ENCODE assay signal across 8 cellular contexts in the genomic region with DNA sequence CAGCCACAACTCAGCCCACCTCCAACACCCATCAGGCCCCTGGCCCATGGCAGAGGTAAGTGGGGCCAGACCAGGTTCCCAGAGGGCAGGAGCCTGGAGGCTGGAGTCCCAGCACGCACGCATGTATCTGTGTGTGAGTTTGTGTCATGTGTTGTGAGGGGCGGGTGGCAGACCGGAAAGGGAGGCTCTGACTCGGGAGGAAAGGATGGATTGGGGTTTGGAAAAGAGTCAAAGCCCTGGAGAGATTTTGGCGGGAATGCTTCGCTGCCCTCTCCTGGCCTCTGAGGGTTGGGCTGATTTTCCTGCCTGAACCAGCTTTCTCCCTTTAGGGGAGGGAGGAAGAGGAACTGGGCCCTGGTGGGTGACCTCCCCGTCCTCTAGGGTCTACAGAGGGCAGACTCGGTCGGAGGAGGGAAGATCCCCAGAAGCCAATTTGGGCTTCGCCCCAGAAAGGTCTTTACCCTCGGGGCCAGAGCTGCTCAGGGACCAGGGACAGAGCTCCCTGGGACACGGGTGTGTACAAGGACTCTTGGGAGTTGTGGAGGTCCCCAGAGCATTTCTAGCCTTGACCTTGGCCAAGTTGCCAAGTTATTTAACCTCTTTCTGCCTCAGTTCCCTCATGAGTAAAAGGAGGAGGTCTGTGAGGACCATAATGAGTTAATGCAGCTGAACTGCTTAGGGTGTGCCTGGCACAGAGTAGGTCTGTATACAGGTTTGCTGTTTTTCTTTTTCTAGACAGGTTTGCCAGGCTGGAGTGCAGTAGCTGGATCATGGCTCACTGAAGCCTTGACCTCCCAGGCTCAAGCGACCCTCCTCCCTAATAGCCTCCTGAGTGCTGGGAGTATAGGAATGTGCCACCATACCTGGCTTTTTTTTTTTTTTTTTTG. TPM values are rescaled to one million over a fixed set of nuclear protein-coding genes. Genes with fewer than 3 reads are reported as not detected.
DNase-seq lines count a peak whose midpoint lies in the region; ATAC-seq and TF ChIP-seq lines count a peak whose summit lies in the region.

No MANE protein-coding gene starts in this region.

- CTCF ChIA-PET in HEK293 (lab: Yijun Ruan, JAX): interaction anchor here (0.6 to 11.8 kb wide), 9 partner anchors 10 to 343 kb away, joined by 3 to 189 read pairs (median 4); a partner anchor contains a TSS
- CTCF ChIA-PET in RWPE1 (lab: Yijun Ruan, JAX): interaction anchor here (0.6 to 2.4 kb wide), 8 partner anchors 14 to 348 kb away, joined by 3 to 8 read pairs (median 4); a partner anchor contains a TSS
- CTCF ChIA-PET in CD4-positive, alpha-beta memory T cell (lab: Charles Lee; ENCODE audit: partially characterized antibody): interaction anchor here (1.6 to 3.0 kb wide), 3 partner anchors 21 to 27 kb away, joined by 9 to 13 read pairs (median 11); a partner anchor contains a TSS

- peaks cover 0 to 5% of the 10 kb centered on the region in 2 donors for H3K36me3 Mint-ChIP-seq in CD4-positive, alpha-beta memory T cell

- no peaks in the 10 kb centered on the region for H3K9me3 Mint-ChIP-seq in CD4-positive, alpha-beta memory T cell

- POLR2A ChIA-PET in HEK293 (lab: Yijun Ruan, JAX) (interaction anchor here (0.7 to 2.2 kb wide), 7 partner anchors 15 to 199 kb away, joined by 3 to 16 read pairs (median 4); a partner anchor contains a TSS), RWPE1 (lab: Yijun Ruan, JAX; ENCODE audit: low non-redundant PET) (interaction anchor here (0.9 to 1.4 kb wide), 4 partner anchors 11 to 24 kb away, joined by 3 to 7 read pairs (median 4); a partner anchor contains a TSS)
- POLR2A ChIA-PET in CD4-positive, alpha-beta memory T cell (lab: Charles Lee; ENCODE audit: partially characterized antibody): interaction anchor here (1.3 kb wide), 1 partner anchor 22 kb away, joined by 7 read pairs; a partner anchor contains a TSS

- H3K4me1 ChIP-seq in HEK293 (ENCODE audit: control insufficient read depth, insufficient read depth, low read length) (no peaks in the 10 kb centered on the region; the same call in 1 of the 2 replicates), gastrocnemius medialis (peaks cover 26 to 32% of the 10 kb centered on the region in 2 donors)
- H3K4me1 ChIP-seq in CD4-positive, alpha-beta memory T cell (ENCODE audit: insufficient read depth, low read length): peaks cover 12% of the 10 kb centered on the region

- peak; percentile 75 for DNase-seq in AG09319 (ENCODE audit: extremely low read depth, low read depth)
- DNase-seq in RWPE1 (ENCODE audit: low spot score): peak; percentile 88
- peak; percentile 80 for DNase-seq in fibroblast of pulmonary artery (ENCODE audit: low read depth)
- DNase-seq in gastrocnemius medialis: peak in 1 of 2 donors; percentile 46
- no peak for DNase-seq in CD4-positive, alpha-beta memory T cell
- no peak for DNase-seq in middle frontal gyrus (ENCODE audit: extremely low spot score, low spot score)

- no peak overlapping the region for H3K4me3 Mint-ChIP-seq in CD4-positive, alpha-beta memory T cell

- H3K27me3 Mint-ChIP-seq in CD4-positive, alpha-beta memory T cell: peaks cover 3 to 7% of the 10 kb centered on the region in 2 donors

- H3K9me3 ChIP-seq in HEK293 (ENCODE audit: control insufficient read depth, insufficient read depth, low read depth, low read length): no peaks in the 10 kb centered on the region
- H3K9me3 ChIP-seq in gastrocnemius medialis: no peaks in the 10 kb centered on the region
- no peaks in the 10 kb centered on the region for H3K9me3 ChIP-seq in CD4-positive, alpha-beta memory T cell (ENCODE audit: control insufficient read depth in 1 of 2, low read length in 2 of 2)

- in situ Hi-C loops in gastrocnemius medialis (cut with MboI; ENCODE audit: low sequenced_read_pairs in 4 of 4): no loop called here

- peak in 1 of 2 donors; percentile 11 for TF ChIP-seq POLR2A in gastrocnemius medialis (IDR thresholded peaks at IDR 0.05)

- H3K36me3 ChIP-seq in HEK293 (ENCODE audit: control insufficient read depth in 2 of 2, insufficient read depth in 1 of 2, low read length in 2 of 2) (no peaks in the 10 kb centered on the region), gastrocnemius medialis (no peaks in the 10 kb centered on the region)
- H3K36me3 ChIP-seq in CD4-positive, alpha-beta memory T cell (ENCODE audit: insufficient read depth, low read length): no peaks in the 10 kb centered on the region

- peaks cover 11 to 30% (median 20%) of the 10 kb centered on the region in 4 donors for H3K4me1 Mint-ChIP-seq in CD4-positive, alpha-beta memory T cell

- H3K27ac ChIP-seq in HEK293 (ENCODE audit: extremely low read depth, low read depth, low read length) (no peak overlapping the region), RWPE1 (peak overlapping the region; percentile 93), gastrocnemius medialis (peak overlapping the region in 2 of 4 donors; percentile 8 to 38)
- no peak overlapping the region for H3K27ac ChIP-seq in CD4-positive, alpha-beta memory T cell (ENCODE audit: low read depth, low read length)

- no peak overlapping the region for H3K27ac Mint-ChIP-seq in CD4-positive, alpha-beta memory T cell

- no peak overlapping the region for H3K4me3 ChIP-seq in HEK293 (ENCODE audit: low read depth, low read length)
- no peak overlapping the region for H3K4me3 ChIP-seq in fibroblast of pulmonary artery (replicated peaks; ENCODE audit: low read depth, low read length)
- H3K4me3 ChIP-seq in gastrocnemius medialis: no peak overlapping the region
- no peak overlapping the region for H3K4me3 ChIP-seq in CD4-positive, alpha-beta memory T cell (ENCODE audit: low read length in 2 of 2)

- intact Hi-C loops in gastrocnemius medialis (cut with DNase I; ENCODE audit: low total_unique reads): loop anchor here (10.0 kb wide), 1 partner anchor 463 kb away; a partner anchor contains a TSS
- intact Hi-C loops in CD4-positive, alpha-beta memory T cell (cut with micrococcal nuclease): no loop called here

- ATAC-seq in gastrocnemius medialis (no peak), HG02798 (IDR thresholded peaks at IDR 0.05; ENCODE audit: poor library complexity, unreplicated experiment) (no peak)

- H3K27me3 ChIP-seq in gastrocnemius medialis: peaks cover 0 to 6% (median 3%) of the 10 kb centered on the region in 3 donors
- H3K27me3 ChIP-seq in CD4-positive, alpha-beta memory T cell (ENCODE audit: insufficient read depth, low read length): no peaks in the 10 kb centered on the region

- TF ChIP-seq CTCF in AG09319 (IDR thresholded peaks at IDR 0.05; ENCODE audit: low read depth, low read length) (peak; percentile 50), HEK293 (tag by site-specific recombination; IDR thresholded peaks at IDR 0.05) (no peak; the same call in 1 of the 2 replicates), RWPE1 (conservative IDR thresholded peaks at IDR 0.05; ENCODE audit: low read depth) (peak; percentile 67), fibroblast of pulmonary artery (IDR thresholded peaks at IDR 0.05; ENCODE audit: low read length, missing control alignments) (peak; percentile 30), gastrocnemius medialis (IDR thresholded peaks at IDR 0.05 in 4 of 5, conservative IDR thresholded peaks at IDR 0.05 in 1 of 5) (peak in 4 of 5 experiments; percentile 17 to 40 (median 27))

TF ChIP-seq in HEK293, 187 proteins besides CTCF, POLR2A, EP300 and RAD21 (continues in another document):
- TF ChIP-seq GLIS2 (tag by site-specific recombination; IDR thresholded peaks at IDR 0.05): 0 out of 2 replicates have a peak, but pooled peaks have one; percentile 27
- TF ChIP-seq, protein P1, sequence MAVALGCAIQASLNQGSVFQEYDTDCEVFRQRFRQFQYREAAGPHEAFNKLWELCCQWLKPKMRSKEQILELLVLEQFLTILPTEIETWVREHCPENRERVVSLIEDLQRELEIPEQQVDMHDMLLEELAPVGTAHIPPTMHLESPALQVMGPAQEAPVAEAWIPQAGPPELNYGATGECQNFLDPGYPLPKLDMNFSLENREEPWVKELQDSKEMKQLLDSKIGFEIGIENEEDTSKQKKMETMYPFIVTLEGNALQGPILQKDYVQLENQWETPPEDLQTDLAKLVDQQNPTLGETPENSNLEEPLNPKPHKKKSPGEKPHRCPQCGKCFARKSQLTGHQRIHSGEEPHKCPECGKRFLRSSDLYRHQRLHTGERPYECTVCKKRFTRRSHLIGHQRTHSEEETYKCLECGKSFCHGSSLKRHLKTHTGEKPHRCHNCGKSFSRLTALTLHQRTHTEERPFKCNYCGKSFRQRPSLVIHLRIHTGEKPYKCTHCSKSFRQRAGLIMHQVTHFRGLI (tag by site-specific recombination; IDR thresholded peaks at IDR 0.05): peak; percentile 57

RNA-seq across cellular contexts. Expression of a gene that starts 6.9 kb away (rescaled TPM):
- 10 to 100 TPM; 20.8 to 30.7 (median 23.9) TPM for total RNA-seq in gastrocnemius medialis
- total RNA-seq in CD4-positive, alpha-beta memory T cell: 10 to 100 TPM; 57.1 to 59.5 TPM
- polyA plus RNA-seq in CD4-positive, alpha-beta memory T cell: 10 to 100 TPM; 48.0 to 81.6 TPM

RNA-seq across cellular contexts. Expression of a gene that starts 7.3 kb away (rescaled TPM):
- total RNA-seq in gastrocnemius medialis: 100 to 1,000 TPM in 3 of 4 donors, 10 to 100 TPM in 1; 96.7 to 146 (median 110) TPM
- 10 to 100 TPM; 78.2 to 78.7 TPM for total RNA-seq in CD4-positive, alpha-beta memory T cell
- polyA plus RNA-seq in CD4-positive, alpha-beta memory T cell: 100 to 1,000 TPM in 1 of 2 donors, 10 to 100 TPM in 1; 90.4 to 102 TPM

RNA-seq across cellular contexts. Expression of a gene that starts 11.7 kb away (rescaled TPM):
- total RNA-seq in gastrocnemius medialis: 1 to 10 TPM in 3 of 4 donors, under 1 TPM in 1; 0.36 to 9.3 (median 5.2) TPM
- total RNA-seq in CD4-positive, alpha-beta memory T cell: under 1 TPM; 0.39 to 0.79 TPM
- under 1 TPM in 1 of 2 donors, not detected in 1; 0.81 TPM for polyA plus RNA-seq in CD4-positive, alpha-beta memory T cell

RNA-seq across cellular contexts. Expression of a gene that starts 21.5 kb away (rescaled TPM):
- total RNA-seq in gastrocnemius medialis: 10 to 100 TPM; 25.4 to 81.3 (median 42.4) TPM
- total RNA-seq in CD4-positive, alpha-beta memory T cell: 10 to 100 TPM; 22.9 to 24.9 TPM
- polyA plus RNA-seq in CD4-positive, alpha-beta memory T cell: 10 to 100 TPM; 60.0 to 68.3 TPM

RNA-seq across cellular contexts. Expression of a gene that starts 23.7 kb away (rescaled TPM):
- total RNA-seq in gastrocnemius medialis: 10 to 100 TPM; 39.6 to 79.3 (median 53.0) TPM
- total RNA-seq in CD4-positive, alpha-beta memory T cell: 10 to 100 TPM; 39.9 to 42.1 TPM
- 10 to 100 TPM; 79.3 to 99.0 TPM for polyA plus RNA-seq in CD4-positive, alpha-beta memory T cell

Comparison
In these comparisons a context has a peak if more than half of its experiments do, and no peak if none do; other contexts are left out.
1. DNase-seq: peak in AG09319 (single experiment), RWPE1 (single experiment) and fibroblast of pulmonary artery (single experiment); none in CD4-positive, alpha-beta memory T cell (0 of 5) and middle frontal gyrus (single experiment).